In genomic region chr14:21711360-21711961, GRCh38 we compare ENCODE assay signal across 8 cellular contexts. TPM values are rescaled to one million over a fixed set of nuclear protein-coding genes. Genes with fewer than 3 reads are reported as not detected.
DNase-seq lines count a peak whose midpoint lies in the region; ATAC-seq, FAIRE-seq and TF ChIP-seq lines count a peak whose summit lies in the region.

No MANE protein-coding gene starts in this region.

- no peak overlapping the region for H3K9ac ChIP-seq in smooth muscle cell (ENCODE audit: low read depth)

- no peaks in the 10 kb centered on the region for H3K36me3 Mint-ChIP-seq in activated CD4-positive, alpha-beta memory T cell treated with anti-CD3 and anti-CD28 coated beads, Interleukin-2, amount 10 ng/mL, durations not matched to agents 7 days and 5 days (ENCODE audit: low read depth)

- WGBS in smooth muscle cell (ENCODE audit: low lambda C conversion rate) = 28% methylated on average over 3 of the region's 3 CpGs

- H2AFZ ChIP-seq in smooth muscle cell (ENCODE audit: low read depth) = no peak overlapping the region

- POLR2A ChIA-PET in activated CD4-positive, alpha-beta memory T cell treated with anti-CD3 and anti-CD28 coated beads, Interleukin-2, amount 10 ng/mL, durations not matched to agents 7 days and 5 days (lab: Charles Lee) = interaction anchor here (0.7 to 0.8 kb wide), 2 partner anchors 54 to 870 kb away, joined by 3 to 4 read pairs; no protein-coding TSS in a partner anchor

- H3K79me2 ChIP-seq in smooth muscle cell (ENCODE audit: low read depth) = no peaks in the 10 kb centered on the region

- peak overlapping the region; percentile 61 for H3K27ac Mint-ChIP-seq in activated CD4-positive, alpha-beta memory T cell treated with anti-CD3 and anti-CD28 coated beads, Interleukin-2, amount 10 ng/mL, durations not matched to agents 7 days and 5 days

- FAIRE-seq in GM18507 (lab: Jason Lieb, UNC) = no peak

- TF ChIP-seq POLR2A in NB4 (IDR thresholded peaks at IDR 0.05; ENCODE audit: extremely low read depth, insufficient read length) = no peak

- peak overlapping the region; percentile 57 for H3K4me3 Mint-ChIP-seq in activated CD4-positive, alpha-beta memory T cell treated with anti-CD3 and anti-CD28 coated beads, Interleukin-2, amount 10 ng/mL, durations not matched to agents 7 days and 5 days

- H3K36me3 ChIP-seq in smooth muscle cell (ENCODE audit: low read depth) = no peaks in the 10 kb centered on the region

- H3K4me3 ChIP-seq in NB4 (ENCODE audit: low read depth, low read length) (no peak overlapping the region), smooth muscle cell (no peak overlapping the region)

- H3K9me3 Mint-ChIP-seq in activated CD4-positive, alpha-beta memory T cell treated with anti-CD3 and anti-CD28 coated beads, Interleukin-2, amount 10 ng/mL, durations not matched to agents 7 days and 5 days = peaks cover 2% of the 10 kb centered on the region

- CTCF ChIA-PET in activated CD4-positive, alpha-beta memory T cell treated with anti-CD3 and anti-CD28 coated beads, Interleukin-2, amount 10 ng/mL, durations not matched to agents 7 days and 5 days (lab: Charles Lee) = interaction anchor here (0.9 to 3.7 kb wide), 9 partner anchors 10 to 858 kb away, joined by 3 to 13 read pairs (median 5); no protein-coding TSS in a partner anchor

- H3K4me1 ChIP-seq in smooth muscle cell (ENCODE audit: low read depth) = no peaks in the 10 kb centered on the region

- H3K9me3 ChIP-seq in smooth muscle cell (replicated peaks; ENCODE audit: low read depth) = no peaks in the 10 kb centered on the region

- peak; percentile 4 for DNase-seq in COR-L47 (lab: John Stamatoyannopoulos, UW)
- DNase-seq in GM18507 (ENCODE audit: extremely low spot score, insufficient read length, low read depth) = peak; percentile 2
- DNase-seq in NB4 (ENCODE audit: low read depth) = peak; percentile 57
- no peak for DNase-seq in activated CD4-positive, alpha-beta memory T cell treated with anti-CD3 and anti-CD28 coated beads, Interleukin-2, amount 10 ng/mL, durations not matched to agents 7 days and 5 days
- DNase-seq in globus pallidus (ENCODE audit: low spot score) = peak; percentile 19
- DNase-seq in smooth muscle cell (lab: John Stamatoyannopoulos, UW; ENCODE audit: unreplicated experiment) = no peak

- no peak for ATAC-seq in HG03460 (IDR thresholded peaks at IDR 0.05; ENCODE audit: unreplicated experiment)
- ATAC-seq in HG02588 (IDR thresholded peaks at IDR 0.05; ENCODE audit: unreplicated experiment) = no peak

- H4K20me1 ChIP-seq in smooth muscle cell (ENCODE audit: low read depth) = no peaks in the 10 kb centered on the region

- H3K4me1 Mint-ChIP-seq in activated CD4-positive, alpha-beta memory T cell treated with anti-CD3 and anti-CD28 coated beads, Interleukin-2, amount 10 ng/mL, durations not matched to agents 7 days and 5 days = peaks cover 2% of the 10 kb centered on the region

- H3K27me3 ChIP-seq in smooth muscle cell (ENCODE audit: low read depth) = no peaks in the 10 kb centered on the region

- peaks cover 33% of the 10 kb centered on the region for H3K27me3 Mint-ChIP-seq in activated CD4-positive, alpha-beta memory T cell treated with anti-CD3 and anti-CD28 coated beads, Interleukin-2, amount 10 ng/mL, durations not matched to agents 7 days and 5 days

- no peaks in the 10 kb centered on the region for H3F3A ChIP-seq in smooth muscle cell (ENCODE audit: low read depth)

- no peak overlapping the region for H3K27ac ChIP-seq in smooth muscle cell (ENCODE audit: low read depth)

- peak; percentile 68 for TF ChIP-seq CTCF in NB4 (IDR thresholded peaks at IDR 0.05; ENCODE audit: low read depth, low read length)
- TF ChIP-seq CTCF in smooth muscle cell (IDR thresholded peaks at IDR 0.05; ENCODE audit: borderline replicate concordance, insufficient read depth, poor library complexity, severe bottlenecking) = peak; percentile 70

- H3K4me2 ChIP-seq in smooth muscle cell = no peak overlapping the region

RNA-seq across cellular contexts. Expression of gene OR4E1, which starts 37.8 kb away (rescaled TPM):
- under 1 TPM; 0.05 to 0.15 TPM for total RNA-seq in activated CD4-positive, alpha-beta memory T cell treated with anti-CD3 and anti-CD28 coated beads, Interleukin-2, amount 10 ng/mL, durations not matched to agents 7 days and 5 days
- total RNA-seq in smooth muscle cell = not detected in 2 replicates
- polyA plus RNA-seq in smooth muscle cell = not detected in 2 replicates

RNA-seq across cellular contexts. Expression of gene OR4E2, which starts 57.8 kb away (rescaled TPM):
- total RNA-seq in activated CD4-positive, alpha-beta memory T cell treated with anti-CD3 and anti-CD28 coated beads, Interleukin-2, amount 10 ng/mL, durations not matched to agents 7 days and 5 days = under 1 TPM in 1 of 2 experiments, not detected in 1; 0.25 TPM
- total RNA-seq in smooth muscle cell = not detected in 2 replicates
- not detected in 2 replicates for polyA plus RNA-seq in smooth muscle cell

Comparison
In these comparisons a context has a peak if more than half of its experiments do, and no peak if none do; other contexts are left out.
1. DNase-seq: peak in COR-L47 (single experiment), GM18507 (single experiment), NB4 (single experiment) and globus pallidus (single experiment); none in activated CD4-positive, alpha-beta memory T cell treated with anti-CD3 and anti-CD28 coated beads, Interleukin-2, amount 10 ng/mL, durations not matched to agents 7 days and 5 days (single experiment) and smooth muscle cell (single experiment).